ENCODE assay signal across 7 cellular contexts in genomic region chr15:64905119-64905831, GRCh38. TPM values are rescaled to one million over a fixed set of nuclear protein-coding genes. Genes with fewer than 3 reads are reported as not detected.
DNase-seq lines count a peak whose midpoint lies in the region; ATAC-seq, FAIRE-seq and TF ChIP-seq lines count a peak whose summit lies in the region.

No MANE protein-coding gene starts in this region.

- no peaks in the 10 kb centered on the region for H3K27me3 ChIP-seq in endothelial cell of umbilical vein (ENCODE audit: control insufficient read depth in 2 of 2, insufficient read depth in 2 of 2, low read length in 2 of 2)

- no TSS peak for BruUV-seq in endothelial cell of umbilical vein (replicated peaks; lab: Mats Ljungman, UMichigan)

- FAIRE-seq in endothelial cell of umbilical vein (lab: Jason Lieb, UNC) = peak; percentile 83

- ATAC-seq in GM19455 (IDR thresholded peaks at IDR 0.05; ENCODE audit: unreplicated experiment) = no peak

- H3K79me2 ChIP-seq in endothelial cell of umbilical vein (ENCODE audit: control insufficient read depth, insufficient read depth, low read length) = no peaks in the 10 kb centered on the region

- CTCF ChIA-PET in endothelial cell of umbilical vein (lab: Charles Lee) = interaction anchor here (0.5 to 3.5 kb wide), 39 partner anchors 8 to 189 kb away, joined by 3 to 34 read pairs (median 5); partner anchors contain the start of gene PIF1

- peak; percentile 89 to 92 for TF ChIP-seq CTCF in endothelial cell of umbilical vein (IDR thresholded peaks at IDR 0.05; ENCODE audit: extremely low read depth in 1 of 2, insufficient read depth in 1 of 2, low read depth in 1 of 2, low read length in 2 of 2)

- no peak overlapping the region for H3K27ac ChIP-seq in endothelial cell of umbilical vein (ENCODE audit: insufficient read depth, low read depth, low read length)

- H3K4me2 ChIP-seq in endothelial cell of umbilical vein (ENCODE audit: insufficient read depth, low read length) = peak overlapping the region; percentile 72

- DNase-seq in GM19238 (ENCODE audit: insufficient read length, low spot score) = peak; percentile 81
- peak; percentile 95 for DNase-seq in NCI-H524 treated with DMSO at 0.1 percent for 48 hours (lab: John Stamatoyannopoulos, UW)
- DNase-seq in activated CD8-positive, alpha-beta memory T cell treated with anti-CD3 and anti-CD28 coated beads, Interleukin-2, amount 50 U/mL, for 48 hours = peak; percentile 88
- DNase-seq in endothelial cell of umbilical vein (ENCODE audit: low read depth, low spot score) = peak; percentile 79
- peak; percentile 93 for DNase-seq in mesenteric fat pad (ENCODE audit: low spot score)
- peak; percentile 58 for DNase-seq in stimulated activated CD8-positive, alpha-beta memory T cell treated with anti-CD3 and anti-CD28 coated beads, Interleukin-15, amount 100 ng/mL, for 1 hour (ENCODE audit: low read depth)

- H3K9ac ChIP-seq in endothelial cell of umbilical vein (replicated peaks; ENCODE audit: extremely low read depth, insufficient read depth, low read length) = no peak overlapping the region

- no peaks in the 10 kb centered on the region for H3K9me1 ChIP-seq in endothelial cell of umbilical vein (replicated peaks; ENCODE audit: control insufficient read depth, extremely low read depth, insufficient read depth, low read length)

- dilution Hi-C loops in endothelial cell of umbilical vein (cut with MboI; ENCODE audit: extremely low pct_ligation_motif_present, low sequenced_read_pairs) = no loop called here

- POLR2A ChIA-PET in endothelial cell of umbilical vein (lab: Charles Lee) = interaction anchor here (1.5 kb wide), 1 partner anchor 64 kb away, joined by 3 read pairs; the partner anchor contains the start of gene PLEKHO2

- no peak for TF ChIP-seq POLR2A in endothelial cell of umbilical vein (IDR thresholded peaks at IDR 0.05; ENCODE audit: low read depth, low read length)

- H4K20me1 ChIP-seq in endothelial cell of umbilical vein (replicated peaks; ENCODE audit: control insufficient read depth, extremely low read depth, insufficient read depth, low read length) = no peaks in the 10 kb centered on the region

- peak overlapping the region; percentile 21 to 48 (median 35) for H3K4me3 ChIP-seq in endothelial cell of umbilical vein (replicated peaks in 1 of 3; ENCODE audit: insufficient read depth in 1 of 3, low read depth in 1 of 3, low read length in 3 of 3)

- H2AFZ ChIP-seq in endothelial cell of umbilical vein (ENCODE audit: low read depth, low read length) = peak overlapping the region; percentile 100

- intact Hi-C loops in endothelial cell of umbilical vein (cut with micrococcal nuclease) = loop anchor here (1.0 kb wide), 4 partner anchors 64 to 174 kb away; partner anchors contain the start of gene PLEKHO2

- peaks cover 11% of the 10 kb centered on the region for H3K4me1 ChIP-seq in endothelial cell of umbilical vein (ENCODE audit: control insufficient read depth, extremely low read depth, insufficient read depth, low read length)

- H3K9me3 ChIP-seq in endothelial cell of umbilical vein (replicated peaks; ENCODE audit: control insufficient read depth, insufficient read depth, low read length) = no peaks in the 10 kb centered on the region

- H3K36me3 ChIP-seq in endothelial cell of umbilical vein (ENCODE audit: control insufficient read depth in 2 of 2, extremely low read depth in 1 of 2, insufficient read depth in 2 of 2, low read length in 2 of 2) = no peaks in the 10 kb centered on the region

TF ChIP-seq in endothelial cell of umbilical vein, 7 proteins besides CTCF, POLR2A, EP300 and RAD21:
- TF ChIP-seq POLR2AphosphoS5 (IDR thresholded peaks at IDR 0.05; ENCODE audit: insufficient read depth, low read depth, low read length) (peak; percentile 16), JUN (IDR thresholded peaks at IDR 0.05; ENCODE audit: borderline replicate concordance, insufficient read depth, insufficient read length, low read depth) (no peak)
TF ChIP-seq in endothelial cell of umbilical vein: peak in this region for 1.

RNA-seq across cellular contexts. Expression of gene ANKDD1A, which starts 6.4 kb away (rescaled TPM):
- total RNA-seq in endothelial cell of umbilical vein (2.4 and 2.6 TPM in 2 replicates), mesenteric fat pad (19.3 TPM)
- 1.8 and 2.0 TPM in 2 replicates for polyA plus RNA-seq in endothelial cell of umbilical vein
- polyA plus RNA-seq in endothelial cell of umbilical vein (2011; cell fraction: cytosol; rRNA removed) = 1.4 and 1.9 TPM in 2 replicates
- polyA plus RNA-seq in endothelial cell of umbilical vein (2011; cell fraction: nucleus; rRNA removed) = 4.1 and 5.6 TPM in 2 replicates
- 1.9 and 2.4 TPM in 2 replicates for polyA plus RNA-seq in endothelial cell of umbilical vein (2012)
- 3.2 and 3.3 TPM in 2 replicates for polyA minus RNA-seq in endothelial cell of umbilical vein
- not detected for polyA minus RNA-seq in endothelial cell of umbilical vein (2011; cell fraction: cytosol; rRNA and poly(A)+ RNA removed)
- polyA minus RNA-seq in endothelial cell of umbilical vein (2011; cell fraction: nucleus; rRNA and poly(A)+ RNA removed) = 4.1 and 5.7 TPM in 2 replicates
